ENCODE assay signal across 10 cellular contexts in the genomic region with DNA sequence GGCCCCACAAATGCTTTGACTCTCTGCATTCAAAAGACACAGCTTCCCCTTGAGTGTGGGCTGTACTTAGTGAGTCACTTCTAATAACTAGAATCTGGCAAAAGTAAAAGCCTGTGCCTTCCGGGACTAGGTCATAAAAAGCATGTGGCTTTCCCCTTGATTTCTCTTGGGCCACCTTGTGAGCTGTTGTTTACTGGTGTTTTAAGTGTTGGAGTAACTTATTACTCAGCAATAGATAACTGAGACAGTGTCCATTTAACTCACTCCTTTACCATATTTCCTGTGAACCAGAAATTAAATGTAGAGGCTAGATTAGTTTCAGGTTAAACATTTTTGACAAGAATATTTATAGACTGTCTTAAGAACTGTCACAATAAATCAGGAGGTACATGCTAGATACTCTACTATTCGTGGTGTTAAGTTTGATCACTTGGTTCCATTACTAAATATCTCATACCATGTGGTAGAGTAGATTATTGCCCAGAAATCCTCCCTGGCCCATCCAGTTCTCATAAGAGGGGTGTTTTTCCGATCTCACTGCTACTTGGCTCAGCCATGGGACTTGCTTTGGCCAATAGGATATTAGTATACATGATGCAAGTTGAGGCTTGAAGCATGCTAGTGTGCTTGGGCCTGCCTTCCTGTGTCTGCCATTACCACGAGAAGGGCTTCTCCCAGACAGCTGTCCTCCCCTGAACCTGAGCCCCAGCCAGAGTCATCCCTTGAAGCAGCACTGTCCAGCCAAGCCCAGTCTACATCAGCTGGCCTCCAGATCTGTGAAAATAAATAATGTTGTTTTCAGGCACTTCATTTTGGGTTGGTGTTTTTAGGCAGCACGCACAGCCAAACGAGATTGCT. TPM values are rescaled to one million over a fixed set of nuclear protein-coding genes. Genes with fewer than 3 reads are reported as not detected.
A peak's percentile ranks its signal among the peaks of the same experiment; 100 is the strongest.
DNase-seq lines count a peak whose midpoint lies in the region; ATAC-seq, FAIRE-seq and TF ChIP-seq lines count a peak whose summit lies in the region.
"Had no signal": no experiment of that assay in that cellular context is flagged by ENCODE, and none has a peak within 500 bp of the region (broad histone marks: within the 10 kb centered on the region; RNA-seq: fewer than 3 reads in every experiment).

No MANE protein-coding gene starts in this region.

- H3K4me3 ChIP-seq in keratinocyte (ENCODE audit: control insufficient read depth in 2 of 3, extremely low read depth in 1 of 3, insufficient read depth in 2 of 3, low read depth in 1 of 3, low read length in 3 of 3): no peak overlapping the region
- H3K4me3 ChIP-seq in GM23248: no peak overlapping the region

- H3F3A ChIP-seq in GM23248 (ENCODE audit: insufficient read depth): no peaks in the 10 kb centered on the region

- H3K9ac ChIP-seq in keratinocyte (ENCODE audit: control insufficient read depth, extremely low read depth, insufficient read depth, low read length) (no peak overlapping the region), GM23248 (no peak overlapping the region)

- FAIRE-seq in keratinocyte (lab: Jason Lieb, UNC): no peak

- no peak overlapping the region for H3K27ac ChIP-seq in keratinocyte (ENCODE audit: control insufficient read depth, insufficient read depth, low read length)
- no peak overlapping the region for H3K27ac ChIP-seq in GM23248

- DNase-seq in keratinocyte (ENCODE audit: low read depth, low spot score) (no peak), iPS-NIHi11 (ENCODE audit: low spot score) (no peak), NCI-H1930 (lab: John Stamatoyannopoulos, UW) (no peak), GM23248 (no peak), NCI-H446 treated with DMSO at 0.1 percent for 48 hours (lab: John Stamatoyannopoulos, UW) (no peak)
- DNase-seq: Caco-2, NCI-H510A had no signal

- H3K36me3 ChIP-seq in keratinocyte (ENCODE audit: control insufficient read depth in 2 of 2, extremely low read depth in 1 of 2, insufficient read depth in 2 of 2, low read length in 2 of 2) (no peaks in the 10 kb centered on the region), GM23248 (ENCODE audit: low read depth) (no peaks in the 10 kb centered on the region)

- ATAC-seq in GM18867 (IDR thresholded peaks at IDR 0.05; ENCODE audit: unreplicated experiment) (peak; percentile 71), GM21717 (IDR thresholded peaks at IDR 0.05; ENCODE audit: unreplicated experiment) (peak; percentile 65), HG03520 (IDR thresholded peaks at IDR 0.05; ENCODE audit: unreplicated experiment) (peak; percentile 90)

- no peaks in the 10 kb centered on the region for H3K9me2 ChIP-seq in GM23248 (ENCODE audit: insufficient read depth)

- no peaks in the 10 kb centered on the region for H4K20me1 ChIP-seq in keratinocyte (ENCODE audit: control insufficient read depth, extremely low read depth, insufficient read depth, low read length)
- H4K20me1 ChIP-seq in GM23248 (ENCODE audit: insufficient read depth): no peaks in the 10 kb centered on the region

- in situ Hi-C loops in GM23248 (cut with MboI): no loop called here

- peak overlapping the region; percentile 4 for H2AFZ ChIP-seq in keratinocyte (ENCODE audit: control insufficient read depth, low read length)
- no peak overlapping the region for H2AFZ ChIP-seq in GM23248

- TF ChIP-seq CTCF in keratinocyte (optimal IDR thresholded peaks at IDR 0.05 in 1 of 3, IDR thresholded peaks at IDR 0.05 in 1 of 3, conservative IDR thresholded peaks at IDR 0.05 in 1 of 3; ENCODE audit: extremely low read depth in 1 of 3, insufficient read depth in 2 of 3, low read length in 3 of 3): no peak

- H3K9me1 ChIP-seq in keratinocyte (ENCODE audit: control insufficient read depth, extremely low read depth, insufficient read depth, low read length): no peaks in the 10 kb centered on the region

- dilution Hi-C loops in keratinocyte (cut with MboI; ENCODE audit: extremely low pct_ligation_motif_present, low sequenced_read_pairs): no loop called here

- WGBS in GM23248 (ENCODE audit: low coverage in 1 of 2, low lambda C conversion rate in 2 of 2, missing lambda C conversion rate in 2 of 2), 2 experiments: 30 to 38% methylated on average over 6 of the region's 6 CpGs

- H3K4me1 ChIP-seq in keratinocyte (ENCODE audit: control insufficient read depth, extremely low read depth, insufficient read depth, low read length) (no peaks in the 10 kb centered on the region), GM23248 (ENCODE audit: insufficient read depth) (no peaks in the 10 kb centered on the region)
- H3K4me1 ChIP-seq: Caco-2 had no signal

- no peaks in the 10 kb centered on the region for H3K79me2 ChIP-seq in keratinocyte (ENCODE audit: control insufficient read depth, insufficient read depth, low read length)
- H3K79me2 ChIP-seq in GM23248 (ENCODE audit: insufficient read depth): no peaks in the 10 kb centered on the region

- no peaks in the 10 kb centered on the region for H3K27me3 ChIP-seq in keratinocyte (ENCODE audit: control insufficient read depth, extremely low read depth, insufficient read depth, low read length)
- H3K27me3 ChIP-seq in GM23248 (replicated peaks; ENCODE audit: insufficient read depth): no peaks in the 10 kb centered on the region

- no peaks in the 10 kb centered on the region for H3K9me3 ChIP-seq in keratinocyte (ENCODE audit: control insufficient read depth, low read depth, low read length)
- no peaks in the 10 kb centered on the region for H3K9me3 ChIP-seq in GM23248 (ENCODE audit: low read depth)
- H3K9me3 ChIP-seq: Caco-2 had no signal

- H3K4me2 ChIP-seq in keratinocyte (ENCODE audit: control insufficient read depth, extremely low read depth, insufficient read depth, low read depth, low read length) (no peak overlapping the region), GM23248 (ENCODE audit: unreplicated experiment) (no peak overlapping the region)

RNA-seq across cellular contexts. Expression of gene CMBL, which starts 10.4 kb away (rescaled TPM):
- polyA plus RNA-seq in keratinocyte (5.2 to 12.6 TPM (median 9.1 TPM) in 3 replicates), GM23248 (2016; fragmentation: Nextera tagmentation; extraction: Ambion mirVana) (14.6 and 16.0 TPM in 2 replicates)
- 0.19 TPM for polyA plus RNA-seq in keratinocyte (2011; ENCODE audit: low read depth)
- 6.8 and 9.8 TPM in 2 replicates for polyA plus RNA-seq in keratinocyte (2011; cell fraction: cytosol; rRNA removed)
- polyA plus RNA-seq in keratinocyte (2011; cell fraction: nucleus; rRNA removed): 3.9 and 4.5 TPM in 2 replicates
- 0.93 and 11.2 TPM in 2 replicates for polyA plus RNA-seq in keratinocyte (2012; ENCODE audit: low replicate concordance)
- polyA minus RNA-seq in keratinocyte: 3.7 to 10.8 TPM (median 6.7 TPM) in 3 replicates
- 15.5 TPM for polyA minus RNA-seq in keratinocyte (2011; cell fraction: cytosol; rRNA and poly(A)+ RNA removed)
- 2.8 and 3.8 TPM in 2 replicates for polyA minus RNA-seq in keratinocyte (2011; cell fraction: nucleus; rRNA and poly(A)+ RNA removed)
- 4.0 and 4.2 TPM in 2 replicates for total RNA-seq in GM23248 (2014; rRNA removed; shearing (Covaris generic))

RNA-seq across cellular contexts. Expression of gene MARCHF6, which starts 35.4 kb away (rescaled TPM):
- 92.6 to 196 TPM (median 174 TPM) in 3 replicates for polyA plus RNA-seq in keratinocyte
- polyA plus RNA-seq in keratinocyte (2011; ENCODE audit: low read depth): 40.3 TPM
- 16.5 and 34.1 TPM in 2 replicates for polyA plus RNA-seq in keratinocyte (2011; cell fraction: cytosol; rRNA removed)
- 240 and 286 TPM in 2 replicates for polyA plus RNA-seq in keratinocyte (2011; cell fraction: nucleus; rRNA removed)
- polyA plus RNA-seq in keratinocyte (2012; ENCODE audit: low replicate concordance): 66.5 and 72.3 TPM in 2 replicates
- polyA minus RNA-seq in keratinocyte: 150 to 372 TPM (median 305 TPM) in 3 replicates
- polyA minus RNA-seq in keratinocyte (2011; cell fraction: cytosol; rRNA and poly(A)+ RNA removed): 107 TPM
- polyA minus RNA-seq in keratinocyte (2011; cell fraction: nucleus; rRNA and poly(A)+ RNA removed): 256 and 714 TPM in 2 replicates
- 44.9 and 56.4 TPM in 2 replicates for total RNA-seq in GM23248 (2014; rRNA removed; shearing (Covaris generic))
- 97.5 and 105 TPM in 2 replicates for polyA plus RNA-seq in GM23248 (2016; fragmentation: Nextera tagmentation; extraction: Ambion mirVana)
